7 cellular contexts compared by ENCODE assay signal in genomic region chr3:193971268-193971751, GRCh38.
A peak's percentile ranks its signal among the peaks of the same experiment; 100 is the strongest.
DNase-seq lines count a peak whose midpoint lies in the region; ATAC-seq, FAIRE-seq and TF ChIP-seq lines count a peak whose summit lies in the region.

No MANE protein-coding gene starts in this region.

- H3K9me3 Mint-ChIP-seq in astrocyte (ENCODE audit: unreplicated experiment), result no peaks in the 10 kb centered on the region

- no peak overlapping the region for H2AFZ ChIP-seq in astrocyte (ENCODE audit: low read depth, low read length)

- H3K4me3 Mint-ChIP-seq in astrocyte (ENCODE audit: unreplicated experiment), result no peak overlapping the region

- no peaks in the 10 kb centered on the region for H3K36me3 Mint-ChIP-seq in astrocyte (ENCODE audit: low read depth, unreplicated experiment)

- H3K4me1 Mint-ChIP-seq in astrocyte (ENCODE audit: low read depth, unreplicated experiment), result peaks cover 45% of the 10 kb centered on the region

- H3K9ac ChIP-seq in astrocyte (ENCODE audit: low read length), result no peak overlapping the region

- no peaks in the 10 kb centered on the region for H3K36me3 ChIP-seq in astrocyte (ENCODE audit: insufficient read depth, low read length)

- H3K27me3 Mint-ChIP-seq in astrocyte (ENCODE audit: low read depth, unreplicated experiment), result peaks cover 32% of the 10 kb centered on the region

- H3K79me2 ChIP-seq in astrocyte (ENCODE audit: insufficient read depth, low read length), result no peaks in the 10 kb centered on the region

- FAIRE-seq in astrocyte (lab: Jason Lieb, UNC), result no peak
- FAIRE-seq in D721Med (lab: Jason Lieb, UNC), result no peak

- DNase-seq in astrocyte (ENCODE audit: low read depth), result peak; percentile 79
- DNase-seq in retinal pigment epithelial cell (ENCODE audit: low read depth), result peak; percentile 62
- no peak for DNase-seq in COLO668 (lab: John Stamatoyannopoulos, UW; ENCODE audit: unreplicated experiment)
- DNase-seq in NCI-H1092 (lab: John Stamatoyannopoulos, UW), result no peak
- no peak for DNase-seq in D721Med (ENCODE audit: insufficient read length, low spot score)

- H3K4me1 ChIP-seq in astrocyte (ENCODE audit: insufficient read depth, low read length), result peaks cover 47% of the 10 kb centered on the region

- H3K4me2 ChIP-seq in astrocyte (ENCODE audit: low read length), result peak overlapping the region; percentile 51

- H3K4me3 ChIP-seq in astrocyte (ENCODE audit: insufficient read depth, low read depth, low read length) (no peak overlapping the region), retinal pigment epithelial cell (ENCODE audit: low read length) (no peak overlapping the region)

- ATAC-seq in GM19023 (IDR thresholded peaks at IDR 0.05; ENCODE audit: unreplicated experiment) (peak; percentile 51), HG03159 (IDR thresholded peaks at IDR 0.05; ENCODE audit: unreplicated experiment) (peak; percentile 61)

- H3K27me3 ChIP-seq in astrocyte (ENCODE audit: insufficient read depth, low read length), result peaks cover 11% of the 10 kb centered on the region

- TF ChIP-seq CTCF in astrocyte (IDR thresholded peaks at IDR 0.05; ENCODE audit: insufficient read depth, low read depth, low read length), result no peak
- no peak for TF ChIP-seq CTCF in retinal pigment epithelial cell (conservative IDR thresholded peaks at IDR 0.05; ENCODE audit: low read depth, low read length)
- TF ChIP-seq CTCF in D721Med (IDR thresholded peaks at IDR 0.05; ENCODE audit: insufficient read depth, missing control alignments), result no peak

- H4K20me1 ChIP-seq in astrocyte (ENCODE audit: insufficient read depth, low read length), result peaks cover 2% of the 10 kb centered on the region

- peak overlapping the region; percentile 10 for H3K27ac Mint-ChIP-seq in astrocyte (ENCODE audit: unreplicated experiment)

- H3K27ac ChIP-seq in astrocyte (ENCODE audit: low read depth, low read length), result no peak overlapping the region

- H3K9me3 ChIP-seq in astrocyte (ENCODE audit: insufficient read depth, low read depth, low read length), result no peaks in the 10 kb centered on the region

Comparison
In these comparisons a context has a peak if more than half of its experiments do, and no peak if none do; other contexts are left out.
1. DNase-seq: peak in astrocyte (single experiment) and retinal pigment epithelial cell (single experiment); none in COLO668 (single experiment), NCI-H1092 (single experiment) and D721Med (single experiment).